11 cellular contexts compared by ENCODE assay signal in the genomic region with DNA sequence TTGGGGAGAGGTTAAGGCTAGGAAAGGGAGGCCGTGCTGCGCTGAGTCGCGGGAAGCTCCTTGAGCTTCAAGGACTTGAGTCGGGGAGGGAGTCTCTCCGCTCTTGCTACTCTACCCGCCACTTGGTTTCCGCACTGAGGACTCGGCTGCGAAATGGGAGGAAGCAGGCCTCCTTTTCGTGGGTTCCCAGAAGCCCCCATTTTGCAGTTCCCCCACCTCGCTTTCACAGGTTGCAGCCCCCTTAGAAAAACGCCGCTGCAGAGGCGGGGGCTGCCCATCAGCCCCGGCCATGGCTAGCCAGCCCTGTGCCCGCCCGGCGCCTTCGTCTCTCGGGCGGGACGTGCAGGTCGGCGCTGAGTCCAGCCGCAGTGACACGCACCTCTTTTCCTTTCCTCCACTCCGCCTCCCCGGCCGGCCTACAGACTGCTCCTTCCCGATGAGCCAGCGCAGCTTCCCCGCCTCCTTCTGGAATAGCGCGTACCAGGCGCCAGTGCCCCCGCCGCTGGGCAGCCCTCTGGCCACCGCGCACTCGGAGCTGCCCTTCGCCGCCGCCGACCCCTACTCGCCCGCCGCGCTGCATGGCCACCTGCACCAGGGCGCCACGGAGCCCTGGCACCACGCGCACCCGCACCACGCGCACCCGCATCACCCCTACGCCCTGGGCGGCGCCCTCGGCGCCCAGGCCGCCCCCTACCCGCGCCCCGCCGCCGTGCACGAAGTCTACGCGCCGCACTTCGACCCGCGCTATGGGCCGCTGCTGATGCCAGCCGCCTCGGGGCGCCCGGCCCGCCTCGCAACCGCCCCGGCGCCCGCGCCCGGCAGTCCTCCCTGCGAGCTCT. TPM values are rescaled to one million over a fixed set of nuclear protein-coding genes. Genes with fewer than 3 reads are reported as not detected.
DNase-seq lines count a peak whose midpoint lies in the region; ATAC-seq and TF ChIP-seq lines count a peak whose summit lies in the region.
"Had no signal": no experiment of that assay in that cellular context is flagged by ENCODE, and none has a peak within 500 bp of the region (broad histone marks: within the 10 kb centered on the region; RNA-seq: fewer than 3 reads in every experiment).

No MANE protein-coding gene starts in this region.

- DNase-seq in activated CD4-positive, alpha-beta T cell treated with anti-CD3 and anti-CD28 coated beads, Interleukin-2, amount 10 ng/mL, durations not matched to agents 24 days and 14 days, result no peak
- no peak for DNase-seq in activated CD4-positive, alpha-beta T cell treated with anti-CD3 and anti-CD28 coated beads, Interleukin-2, amount 50 U/mL, for 4 hours
- DNase-seq in chondrocyte (ENCODE audit: low spot score), result peak; percentile 81
- DNase-seq in left lung, result peak in 1 of 2 donors; percentile 81
- no peak for DNase-seq in tibial artery
- no peak for DNase-seq in cerebellar cortex (ENCODE audit: low spot score)
- no peak for DNase-seq in T-helper 9 cell
- DNase-seq: SHP77 treated with DMSO at 0.1 percent for 48 hours had no signal

- TF ChIP-seq CTCF in chondrocyte (IDR thresholded peaks at IDR 0.05) (no peak), left lung (IDR thresholded peaks at IDR 0.05) (no peak), tibial artery (IDR thresholded peaks at IDR 0.05) (no peak)

- H3K36me3 Mint-ChIP-seq in activated CD4-positive, alpha-beta T cell treated with anti-CD3 and anti-CD28 coated beads, Interleukin-2, amount 10 ng/mL, durations not matched to agents 24 days and 14 days (ENCODE audit: low read depth), result no peaks in the 10 kb centered on the region
- H3K36me3 Mint-ChIP-seq in chondrocyte (ENCODE audit: low read depth), result peaks cover 3% of the 10 kb centered on the region

- H3K36me3 ChIP-seq in left lung (no peaks in the 10 kb centered on the region), tibial artery (no peaks in the 10 kb centered on the region)
- H3K36me3 ChIP-seq: BLaER1 had no signal

- H3K27ac Mint-ChIP-seq in activated CD4-positive, alpha-beta T cell treated with anti-CD3 and anti-CD28 coated beads, Interleukin-2, amount 10 ng/mL, durations not matched to agents 24 days and 14 days, result peak overlapping the region; percentile 58
- H3K27ac Mint-ChIP-seq in chondrocyte (ENCODE audit: unreplicated experiment), result no peak overlapping the region
- H3K27ac Mint-ChIP-seq: activated T-helper 17 cell treated with anti-CD3 and anti-CD28 coated beads, Interleukin-2, amount 50 U/mL, for 72 hours had no signal

- peaks cover 10 to 14% of the 10 kb centered on the region in 2 donors for H3K4me1 ChIP-seq in left lung
- peaks cover 0 to 29% (median 24%) of the 10 kb centered on the region in 4 donors for H3K4me1 ChIP-seq in tibial artery

- no peak overlapping the region for H3K27ac ChIP-seq in left lung
- H3K27ac ChIP-seq in tibial artery, result no peak overlapping the region
- H3K27ac ChIP-seq: BLaER1 had no signal

- H3K4me3 Mint-ChIP-seq in activated CD4-positive, alpha-beta T cell treated with anti-CD3 and anti-CD28 coated beads, Interleukin-2, amount 10 ng/mL, durations not matched to agents 24 days and 14 days, result no peak overlapping the region
- peak overlapping the region; percentile 60 for H3K4me3 Mint-ChIP-seq in chondrocyte (ENCODE audit: unreplicated experiment)
- H3K4me3 Mint-ChIP-seq: activated T-helper 17 cell treated with anti-CD3 and anti-CD28 coated beads, Interleukin-2, amount 50 U/mL, for 72 hours had no signal

- intact Hi-C loops in activated CD4-positive, alpha-beta T cell treated with anti-CD3 and anti-CD28 coated beads, Interleukin-2, amount 10 ng/mL, durations not matched to agents 24 days and 14 days (cut with micrococcal nuclease), result loop anchor here (1.0 kb wide), 1 partner anchor 8 kb away; no protein-coding TSS in a partner anchor
- intact Hi-C loops in left lung (cut with DNase I) (no loop called here), tibial artery (cut with DNase I; ENCODE audit: low total_unique reads) (no loop called here)

- H3K27me3 ChIP-seq in left lung (peaks cover 93 to 100% of the 10 kb centered on the region in 2 donors), tibial artery (peaks cover 0 to 83% of the 10 kb centered on the region in 2 donors)

- H3K4me3 ChIP-seq in left lung (peak overlapping the region in 1 of 2 donors; percentile 4), tibial artery (peak overlapping the region; percentile 19 to 36)
- H3K4me3 ChIP-seq: BLaER1 had no signal

- ATAC-seq in left lung, result peak; percentile 73
- ATAC-seq in GM21423 (IDR thresholded peaks at IDR 0.05; ENCODE audit: unreplicated experiment), result no peak
- ATAC-seq: activated T-helper 17 cell treated with anti-CD3 and anti-CD28 coated beads, Interleukin-2, amount 50 U/mL, for 72 hours had no signal

- peaks cover 7% of the 10 kb centered on the region for H3K9me3 Mint-ChIP-seq in activated CD4-positive, alpha-beta T cell treated with anti-CD3 and anti-CD28 coated beads, Interleukin-2, amount 10 ng/mL, durations not matched to agents 24 days and 14 days
- no peaks in the 10 kb centered on the region for H3K9me3 Mint-ChIP-seq in chondrocyte (ENCODE audit: low read depth)
- H3K9me3 Mint-ChIP-seq: activated T-helper 17 cell treated with anti-CD3 and anti-CD28 coated beads, Interleukin-2, amount 50 U/mL, for 72 hours had no signal

- no peaks in the 10 kb centered on the region for H3K9me3 ChIP-seq in left lung
- no peaks in the 10 kb centered on the region for H3K9me3 ChIP-seq in tibial artery

- peaks cover 81% of the 10 kb centered on the region for H3K27me3 Mint-ChIP-seq in activated CD4-positive, alpha-beta T cell treated with anti-CD3 and anti-CD28 coated beads, Interleukin-2, amount 10 ng/mL, durations not matched to agents 24 days and 14 days
- peaks cover 81% of the 10 kb centered on the region for H3K27me3 Mint-ChIP-seq in chondrocyte (ENCODE audit: low read depth)

- peaks cover 3% of the 10 kb centered on the region for H3K4me1 Mint-ChIP-seq in activated CD4-positive, alpha-beta T cell treated with anti-CD3 and anti-CD28 coated beads, Interleukin-2, amount 10 ng/mL, durations not matched to agents 24 days and 14 days
- H3K4me1 Mint-ChIP-seq in chondrocyte (ENCODE audit: low read depth), result peaks cover 13% of the 10 kb centered on the region
- H3K4me1 Mint-ChIP-seq: activated T-helper 17 cell treated with anti-CD3 and anti-CD28 coated beads, Interleukin-2, amount 50 U/mL, for 72 hours had no signal

RNA-seq across cellular contexts. Expression of a gene that starts 5.0 kb away (rescaled TPM):
- not detected in 2 replicates for total RNA-seq in activated CD4-positive, alpha-beta T cell treated with anti-CD3 and anti-CD28 coated beads, Interleukin-2, amount 10 ng/mL, durations not matched to agents 24 days and 14 days
- not detected in 3 replicates for total RNA-seq in chondrocyte
- total RNA-seq in left lung, result not detected
- total RNA-seq: activated T-helper 17 cell treated with anti-CD3 and anti-CD28 coated beads, Interleukin-2, amount 50 U/mL, for 72 hours had no signal
